In the genomic region with DNA sequence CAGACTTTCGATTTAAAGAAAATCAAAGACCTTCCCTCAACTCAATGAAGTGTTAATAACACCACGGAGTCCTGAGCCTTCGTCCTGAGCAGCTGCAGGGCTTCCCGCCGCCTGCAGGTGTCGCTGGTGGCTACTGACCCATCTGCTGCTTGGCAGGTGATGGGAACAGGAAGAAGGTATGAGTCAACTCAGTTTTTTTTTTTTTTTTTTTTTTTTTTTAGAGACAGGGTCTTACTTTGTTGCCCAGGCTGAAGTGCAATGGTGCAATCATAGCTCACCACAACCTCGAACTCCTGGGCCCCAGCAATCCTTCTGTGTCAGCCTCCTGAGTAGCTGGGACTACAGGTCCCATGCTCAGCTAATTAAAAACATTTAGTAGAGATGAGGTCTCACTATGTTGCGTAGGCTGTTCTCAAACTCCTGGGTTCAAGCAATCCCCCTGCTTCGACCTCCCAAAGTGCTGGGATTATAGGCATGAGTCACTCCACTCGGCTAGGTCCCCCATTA, we compare ENCODE assay signal across 8 cellular contexts.
DNase-seq lines count a peak whose midpoint lies in the region; ATAC-seq and TF ChIP-seq lines count a peak whose summit lies in the region.

No MANE protein-coding gene starts in this region.

- H3K4me1 ChIP-seq in OCI-LY1 (ENCODE audit: insufficient read depth, low read length, severe bottlenecking): no peaks in the 10 kb centered on the region
- peaks cover 3 to 4% of the 10 kb centered on the region in 2 donors for H3K4me1 ChIP-seq in aorta (ENCODE audit: control insufficient read depth in 1 of 2, insufficient read depth in 2 of 2, low read length in 2 of 2)

- no peak overlapping the region for H3K4me3 ChIP-seq in OCI-LY1 (ENCODE audit: low read depth, low read length, poor library complexity, severe bottlenecking)
- no peak overlapping the region for H3K4me3 ChIP-seq in aorta (ENCODE audit: low read length in 2 of 2)

- no peak overlapping the region for H3K27ac ChIP-seq in OCI-LY1 (ENCODE audit: low read depth, low read length, poor library complexity, severe bottlenecking)
- peak overlapping the region in 1 of 2 donors; percentile 11 for H3K27ac ChIP-seq in aorta (ENCODE audit: low read depth in 1 of 2, low read length in 2 of 2)

- H3K79me2 ChIP-seq in OCI-LY1 (ENCODE audit: insufficient read depth, low read length): no peaks in the 10 kb centered on the region

- no peak overlapping the region for H2AFZ ChIP-seq in OCI-LY1 (ENCODE audit: low read length)

- no peak overlapping the region for H3K9ac ChIP-seq in OCI-LY1 (ENCODE audit: low read length)

- peaks cover 13% of the 10 kb centered on the region for H3K27me3 Mint-ChIP-seq in progenitor cell of endocrine pancreas

- no peaks in the 10 kb centered on the region for H3K9me3 Mint-ChIP-seq in progenitor cell of endocrine pancreas (ENCODE audit: low read depth)

- no peak overlapping the region for H3K4me3 Mint-ChIP-seq in progenitor cell of endocrine pancreas (ENCODE audit: low read depth)

- intact Hi-C loops in aorta (cut with DNase I): loop anchor here (5.0 to 10.0 kb wide), 6 partner anchors 69 to 471 kb away; partner anchors contain the start of gene ADRA1B (in 1 of the 2)

- H3K9me3 ChIP-seq in OCI-LY1 (ENCODE audit: low read length) (no peaks in the 10 kb centered on the region), aorta (ENCODE audit: control insufficient read depth, low read length) (no peaks in the 10 kb centered on the region)

- ATAC-seq in GM18867 (IDR thresholded peaks at IDR 0.05; ENCODE audit: unreplicated experiment): peak; percentile 96
- ATAC-seq in HG03064 (IDR thresholded peaks at IDR 0.05; ENCODE audit: low read depth, unreplicated experiment): peak; percentile 84
- ATAC-seq in aorta (ENCODE audit: low FRiP score): peak; percentile 68

- no peaks in the 10 kb centered on the region for H3K9me2 ChIP-seq in OCI-LY1 (ENCODE audit: low read depth, low read length)

- no peaks in the 10 kb centered on the region for H3F3A ChIP-seq in OCI-LY1 (ENCODE audit: insufficient read depth, low read length)

- 49 to 54% methylated on average over 10 of the region's 10 CpGs for WGBS in aorta, 2 donors

- DNase-seq in AG20443 (ENCODE audit: low spot score): peak; percentile 73
- DNase-seq in activated T-helper 1 cell treated with Interleukin-2 at 50 U/mL for 16 hours (ENCODE audit: low read depth): peak; percentile 35
- peak; percentile 22 for DNase-seq in foreskin melanocyte
- DNase-seq in progenitor cell of endocrine pancreas (ENCODE audit: low spot score, unreplicated experiment): peak; percentile 50
- peak; percentile 70 to 90 for DNase-seq in aorta

- no peaks in the 10 kb centered on the region for H3K36me3 ChIP-seq in OCI-LY1 (ENCODE audit: insufficient read depth, low read length)
- H3K36me3 ChIP-seq in aorta (ENCODE audit: control insufficient read depth in 1 of 2, insufficient read depth in 2 of 2, low read length in 1 of 2): no peaks in the 10 kb centered on the region

- H3K36me3 Mint-ChIP-seq in progenitor cell of endocrine pancreas (ENCODE audit: insufficient read depth): no peaks in the 10 kb centered on the region

- H3K27ac Mint-ChIP-seq in progenitor cell of endocrine pancreas: no peak overlapping the region

- H4K20me1 ChIP-seq in OCI-LY1 (ENCODE audit: insufficient read depth, low read length): no peaks in the 10 kb centered on the region

- H3K4me2 ChIP-seq in OCI-LY1 (ENCODE audit: low read length): no peak overlapping the region

- H3K27me3 ChIP-seq in OCI-LY1 (ENCODE audit: insufficient read depth, low read length) (no peaks in the 10 kb centered on the region), aorta (ENCODE audit: control insufficient read depth in 1 of 2, insufficient read depth in 2 of 2, low read length in 1 of 2) (no peaks in the 10 kb centered on the region)

- TF ChIP-seq CTCF in OCI-LY1 (IDR thresholded peaks at IDR 0.05; ENCODE audit: low read length) (peak; percentile 81), progenitor cell of endocrine pancreas (IDR thresholded peaks at IDR 0.05; ENCODE audit: unreplicated experiment) (peak; percentile 79)

- no peaks in the 10 kb centered on the region for H3K4me1 Mint-ChIP-seq in progenitor cell of endocrine pancreas (ENCODE audit: low read depth)

Comparison
In these comparisons a context has a peak if more than half of its experiments do, and no peak if none do; other contexts are left out.
1. DNase-seq: peak in every context shown above with its lines; median percentile 80 in aorta; 73 in AG20443; 50 in progenitor cell of endocrine pancreas; 35 in activated T-helper 1 cell treated with Interleukin-2 at 50 U/mL for 16 hours; 22 in foreskin melanocyte.